ENCODE assay signal across 23 cellular contexts in the genomic region with DNA sequence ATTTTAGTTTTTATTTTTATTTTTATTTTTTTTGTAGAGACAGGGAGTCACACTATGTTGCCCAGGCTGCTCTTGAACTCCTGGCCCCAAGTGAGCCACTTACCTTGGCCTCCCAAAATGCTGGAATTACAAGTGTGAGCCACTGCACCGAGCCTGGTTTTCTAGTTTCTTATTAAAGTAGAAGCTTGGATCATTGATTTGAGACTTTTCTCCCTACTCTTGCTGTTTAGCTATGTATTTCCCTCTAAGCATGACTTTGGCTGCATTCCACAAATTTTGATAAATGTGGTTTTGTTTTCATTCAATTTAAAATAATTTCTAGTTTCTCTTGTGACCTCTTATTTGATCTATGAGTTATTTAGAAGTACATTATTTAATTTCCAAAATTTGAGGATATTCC.
"Had no signal": no experiment of that assay in that cellular context is flagged by ENCODE, and none has a peak within 500 bp of the region (broad histone marks: within the 10 kb centered on the region; RNA-seq: fewer than 3 reads in every experiment).

No MANE protein-coding gene starts in this region.

- H3K36me3 ChIP-seq: MG63 had no signal

- H3K27ac ChIP-seq: HL-60, SJSA1, SK-N-MC had no signal

- FAIRE-seq: HTR-8/SVneo, RCC 7860 had no signal

- H3K4me3 ChIP-seq: MG63, SJSA1, SK-N-MC had no signal

- H3K27me3 ChIP-seq: MG63, SJSA1 had no signal

- DNase-seq: Karpas-422, KG1, MG63, NCI-H1092, NCI-H1105 treated with DMSO at 0.1 percent for 48 hours, NCI-H1417 treated with DMSO at 0.1 percent for 48 hours, NCI-H146, NCI-H1694 treated with DMSO at 0.1 percent for 48 hours, NCI-H1930, NCI-H2081, NCI-H2107, NCI-H2227 treated with DMSO at 0.1 percent for 48 hours, NCI-H524, NCI-H526 treated with DMSO at 0.1 percent for 48 hours, NCI-H774, Right ventricle myocardium superior, RPMI8226, SIG-M5 had no signal
